In the genomic region with DNA sequence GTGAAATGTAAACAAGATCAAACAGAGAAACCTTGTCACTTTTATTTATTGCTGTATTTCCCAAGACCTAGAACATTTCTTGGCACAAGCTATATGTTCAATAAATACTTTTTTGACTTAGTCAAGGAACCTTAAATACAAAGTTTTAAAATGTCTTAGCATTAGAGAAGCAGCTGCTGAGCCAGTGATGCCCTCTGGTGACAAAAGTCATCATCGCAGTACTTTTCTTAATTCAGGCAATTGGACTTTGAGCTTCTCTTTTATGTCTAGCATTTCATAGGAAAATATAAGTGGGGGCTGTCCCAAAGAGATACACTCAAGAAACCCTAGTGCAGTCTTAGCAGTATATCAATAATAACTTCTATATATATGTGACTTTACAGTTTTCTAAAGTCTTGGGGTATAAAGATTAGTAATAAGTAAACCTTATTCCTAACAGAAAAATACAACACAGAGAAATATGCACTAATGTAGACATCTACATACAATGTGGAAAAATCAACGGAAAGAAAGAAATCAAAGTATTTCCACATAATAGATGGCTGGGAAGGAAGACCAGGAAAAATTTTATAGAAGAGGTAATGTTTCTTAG, we compare ENCODE assay signal across 7 cellular contexts.
DNase-seq lines count a peak whose midpoint lies in the region; ATAC-seq, FAIRE-seq and TF ChIP-seq lines count a peak whose summit lies in the region.

No MANE protein-coding gene starts in this region.

- 6% methylated on average over 2 of the region's 2 CpGs for WGBS in K562 (ENCODE audit: insufficient coverage, low coverage, missing lambda C conversion rate)

- H3K4me1 ChIP-seq in Peyer's patch: no peaks in the 10 kb centered on the region
- H3K4me1 ChIP-seq in K562 (replicated peaks in 1 of 2; ENCODE audit: control insufficient read depth in 2 of 2, insufficient read depth in 2 of 2, low read length in 2 of 2): no peaks in the 10 kb centered on the region

- H3K9me1 ChIP-seq in K562 (ENCODE audit: control insufficient read depth, insufficient read depth, low read length): no peaks in the 10 kb centered on the region

- FAIRE-seq in GM18507 (lab: Jason Lieb, UNC): peak; percentile 84
- FAIRE-seq in K562 (lab: Jason Lieb, UNC): no peak

- no peaks in the 10 kb centered on the region for H3K79me2 ChIP-seq in K562 (ENCODE audit: control insufficient read depth, insufficient read depth, low read length)

- TF ChIP-seq POLR2A in Peyer's patch (IDR thresholded peaks at IDR 0.05) (no peak), K562 (conservative IDR thresholded peaks at IDR 0.05) (no peak)

- POLR2A ChIA-PET in K562 (lab: Yijun Ruan, JAX): no interaction called here

- H3K9ac ChIP-seq in K562 (ENCODE audit: insufficient read depth in 1 of 2, low read depth in 2 of 2, low read length in 2 of 2): no peak overlapping the region

- TF ChIP-seq CTCF in Peyer's patch (IDR thresholded peaks at IDR 0.05): peak; percentile 49 to 81 (median 75)
- peak; percentile 17 to 41 (median 20); a peak in 3 of 6 replicates for TF ChIP-seq CTCF in K562 (IDR thresholded peaks at IDR 0.05 in 2 of 3, conservative IDR thresholded peaks at IDR 0.05 in 1 of 3; ENCODE audit: insufficient read depth in 2 of 3, low read depth in 1 of 3, low read length in 3 of 3)

- H3K36me3 ChIP-seq in Peyer's patch: no peaks in the 10 kb centered on the region
- no peaks in the 10 kb centered on the region for H3K36me3 ChIP-seq in K562 (ENCODE audit: control insufficient read depth, insufficient read depth, low read length)

- H4K20me1 ChIP-seq in K562 (replicated peaks; ENCODE audit: control insufficient read depth, insufficient read depth, low read length): no peaks in the 10 kb centered on the region

- H3K4me3 ChIP-seq in Peyer's patch (no peak overlapping the region), K562 (no peak overlapping the region)

- TF ChIP-seq RAD21 in K562 (CRISPR knock-in tag; conservative IDR thresholded peaks at IDR 0.05 in 1 of 2, IDR thresholded peaks at IDR 0.05 in 1 of 2): peak; percentile 40 to 51

- CTCF ChIA-PET in K562 (lab: Yijun Ruan, JAX; ENCODE audit: low intra/inter-chr PET ratio): no interaction called here

- H2AFZ ChIP-seq in K562 (ENCODE audit: low read depth, low read length): no peak overlapping the region

- H3K27ac ChIP-seq in Peyer's patch: no peak overlapping the region
- no peak overlapping the region for H3K27ac ChIP-seq in K562 (ENCODE audit: extremely low read depth, low read depth, low read length)

- intact Hi-C loops in K562 (cut with micrococcal nuclease): no loop called here

- no peaks in the 10 kb centered on the region for H3K9me3 ChIP-seq in Peyer's patch
- no peaks in the 10 kb centered on the region for H3K9me3 ChIP-seq in K562 (replicated peaks; ENCODE audit: control insufficient read depth, insufficient read depth, low read depth, low read length)

- no peak overlapping the region for H3K4me2 ChIP-seq in K562 (ENCODE audit: insufficient read depth, low read length)

- no peak for TF ChIP-seq EP300 in K562 (IDR thresholded peaks at IDR 0.05; ENCODE audit: low read length)

- H3K27me3 ChIP-seq in Peyer's patch (no peaks in the 10 kb centered on the region), K562 (ENCODE audit: control insufficient read depth in 2 of 2, insufficient read depth in 2 of 2, low read length in 2 of 2) (no peaks in the 10 kb centered on the region)

- BruUV-seq in K562 (replicated peaks; lab: Mats Ljungman, UMichigan): no TSS peak

- no peak for DNase-seq in GM18507 (ENCODE audit: extremely low spot score, insufficient read length, low read depth)
- DNase-seq in Peyer's patch: peak in 2 of 3 donors; percentile 45 to 76
- DNase-seq in K562 (ENCODE audit: extremely low read depth in 1 of 4, low spot score in 3 of 4): peak in 1 of 4 experiments; percentile 7
- DNase-seq in midbrain (lab: John Stamatoyannopoulos, UW): peak; percentile 73
- no peak for DNase-seq in SHP77 (lab: John Stamatoyannopoulos, UW)
- no peak for DNase-seq in GM19238 (ENCODE audit: insufficient read length, low spot score)

- ATAC-seq in HG02623 (IDR thresholded peaks at IDR 0.05; ENCODE audit: unreplicated experiment) (peak; percentile 64), K562 (no peak)

- in situ Hi-C loops in K562 (cut with MboI): no loop called here

TF ChIP-seq in K562, 482 proteins besides CTCF, POLR2A, EP300 and RAD21:
- TF ChIP-seq SIRT6 (IDR thresholded peaks at IDR 0.05; ENCODE audit: low read depth, low read length): no peak
- no peak for TF ChIP-seq NR4A1 (CRISPR knock-in tag; IDR thresholded peaks at IDR 0.05)
- no peak for TF ChIP-seq NR4A1 (tag; IDR thresholded peaks at IDR 0.05)
- TF ChIP-seq TCF7 (IDR thresholded peaks at IDR 0.05; ENCODE audit: borderline replicate concordance): no peak
- TF ChIP-seq BMI1 (IDR thresholded peaks at IDR 0.05; ENCODE audit: low read length): no peak
- no peak for TF ChIP-seq ZNF197 (CRISPR knock-in tag; IDR thresholded peaks at IDR 0.05; ENCODE audit: low read depth)
- TF ChIP-seq EGR1 (conservative IDR thresholded peaks at IDR 0.05): no peak
- 0 out of 2 replicates have a peak, but pooled peaks have one; percentile 8 for TF ChIP-seq SMC3 (conservative IDR thresholded peaks at IDR 0.05; ENCODE audit: insufficient read depth, low read depth, low read length)

Comparison
In these comparisons a context has a peak if more than half of its experiments do, and no peak if none do; other contexts are left out.
1. DNase-seq: peak in Peyer's patch (2 of 3) and midbrain (single experiment); none in GM18507 (single experiment), SHP77 (0 of 2) and GM19238 (single experiment).